25 cellular contexts compared by ENCODE assay signal in genomic region chr15:56150204-56150603, GRCh38.
"Had no signal": no experiment of that assay in that cellular context is flagged by ENCODE, and none has a peak within 500 bp of the region (broad histone marks: within the 10 kb centered on the region; RNA-seq: fewer than 3 reads in every experiment).

No MANE protein-coding gene starts in this region.

- H3K4me1 Mint-ChIP-seq: neural crest cell had no signal

- H3K27me3 Mint-ChIP-seq: memory B cell; naive thymus-derived CD4-positive, alpha-beta T cell; stimulated activated naive CD8-positive, alpha-beta T cell treated with anti-CD3 and anti-CD28 coated beads, Interleukin-15, Interleukin-2, amounts not matched to agents 100 ng/mL and 50 ng/mL, for 24 hours; type B pancreatic cell had no signal

- ATAC-seq: left cardiac atrium; left lobe of liver; left ventricle myocardium superior; mucosa of descending colon; naive thymus-derived CD4-positive, alpha-beta T cell; right cardiac atrium; sciatic nerve had no signal

- H3K27ac Mint-ChIP-seq: memory B cell; nephron; stimulated activated naive CD8-positive, alpha-beta T cell treated with anti-CD3 and anti-CD28 coated beads, Interleukin-15, Interleukin-2, amounts not matched to agents 100 ng/mL and 50 ng/mL, for 24 hours; type B pancreatic cell had no signal

- H3K4me3 Mint-ChIP-seq: memory B cell; naive thymus-derived CD4-positive, alpha-beta T cell; nephron; neural crest cell; stimulated activated naive CD8-positive, alpha-beta T cell treated with anti-CD3 and anti-CD28 coated beads, Interleukin-15, Interleukin-2, amounts not matched to agents 100 ng/mL and 50 ng/mL, for 24 hours; type B pancreatic cell had no signal

- DNase-seq: islet precursor cell; kidney glomerular epithelial cell; left cardiac atrium; left ventricle myocardium superior; midbrain; mucosa of descending colon; naive thymus-derived CD4-positive, alpha-beta T cell; nucleus accumbens; ovary; retina; right cardiac atrium; stimulated activated CD4-positive, alpha-beta T cell treated with anti-CD3 and anti-CD28 coated beads, Interleukin-12 subunit alpha, Interleukin-12 subunit beta, amount 100 ng/mL, for 4 hours; stimulated activated CD4-positive, alpha-beta T cell treated with anti-CD3 and anti-CD28 coated beads, Interleukin-15, amount 100 ng/mL, for 24 hours; stimulated activated CD4-positive, alpha-beta T cell treated with anti-CD3 and anti-CD28 coated beads, Interleukin-2, amount 100 ng/mL, for 24 hours; stimulated activated CD4-positive, alpha-beta T cell treated with anti-CD3 and anti-CD28 coated beads, Interleukin-4, amount 100 ng/mL, for 1 hour; stimulated activated naive CD4-positive, alpha-beta T cell; tibial artery; uterus had no signal
